In genomic region chr17:3738562-3739295, GRCh38 we compare ENCODE assay signal across 8 cellular contexts. TPM values are rescaled to one million over a fixed set of nuclear protein-coding genes. Genes with fewer than 3 reads are reported as not detected.
DNase-seq lines count a peak whose midpoint lies in the region; ATAC-seq and TF ChIP-seq lines count a peak whose summit lies in the region.

No MANE protein-coding gene starts in this region.

- peak overlapping the region; percentile 70 for H3K27ac Mint-ChIP-seq in activated B cell treated with CpG ODN at 0.5 μM for 24 hours
- peak overlapping the region; percentile 66 for H3K27ac Mint-ChIP-seq in memory B cell

- POLR2A ChIA-PET in activated B cell treated with CpG ODN at 0.5 μM for 24 hours (lab: Charles Lee), result interaction anchor here (0.6 to 2.6 kb wide), 10 partner anchors 7 to 691 kb away, joined by 3 to 33 read pairs (median 5); partner anchors contain the start of genes NCBP3 and P2RX5

- in situ Hi-C loops in T47D (cut with HindIII; ENCODE audit: low pct_unique_long_range_greater_than_20kb, low sequenced_read_pairs), result no loop called here

- H3K4me1 Mint-ChIP-seq in activated B cell treated with CpG ODN at 0.5 μM for 24 hours, result peaks cover 34% of the 10 kb centered on the region
- H3K4me1 Mint-ChIP-seq in memory B cell, result peaks cover 33% of the 10 kb centered on the region

- no peak overlapping the region for H3K4me3 ChIP-seq in H7 (ENCODE audit: insufficient read depth, low read depth, low read length)

- ATAC-seq in activated B cell treated with CpG ODN at 0.5 μM for 24 hours (ENCODE audit: low read depth), result peak; percentile 43
- peak; percentile 64 for ATAC-seq in memory B cell (ENCODE audit: low read depth)
- ATAC-seq in HG03280 (IDR thresholded peaks at IDR 0.05; ENCODE audit: unreplicated experiment), result no peak
- ATAC-seq in SK-N-SH treated with all-trans-retinoic acid at 6 μM for 48 hours, result no peak

- no peaks in the 10 kb centered on the region for H3K27me3 ChIP-seq in H7 (ENCODE audit: control insufficient read depth, insufficient read depth, low read length)

- H3K4me3 Mint-ChIP-seq in activated B cell treated with CpG ODN at 0.5 μM for 24 hours (no peak overlapping the region), memory B cell (no peak overlapping the region)

- H3K27me3 Mint-ChIP-seq in activated B cell treated with CpG ODN at 0.5 μM for 24 hours, result no peaks in the 10 kb centered on the region
- H3K27me3 Mint-ChIP-seq in memory B cell, result no peaks in the 10 kb centered on the region

- TF ChIP-seq CTCF in activated B cell treated with CpG ODN at 0.5 μM for 24 hours (IDR thresholded peaks at IDR 0.05), result no peak

- DNase-seq in H7, result peak; percentile 67
- no peak for DNase-seq in activated B cell treated with CpG ODN at 0.5 μM for 24 hours
- peak; percentile 52 to 79 for DNase-seq in T47D (ENCODE audit: low read depth in 1 of 2, low spot score in 1 of 2)
- DNase-seq in memory B cell (ENCODE audit: low spot score in 2 of 2), result peak in 1 of 2 donors; percentile 29
- DNase-seq in stimulated activated CD8-positive, alpha-beta memory T cell treated with anti-CD3 and anti-CD28 coated beads, Interleukin-4, amount 100 ng/mL, for 4 hours (ENCODE audit: low read depth in 2 of 2, low spot score in 1 of 2), result peak; percentile 44 to 72
- no peak for DNase-seq in dermis blood vessel endothelial cell

- H3K36me3 Mint-ChIP-seq in activated B cell treated with CpG ODN at 0.5 μM for 24 hours (ENCODE audit: low read depth) (no peaks in the 10 kb centered on the region), memory B cell (no peaks in the 10 kb centered on the region)

- H3K36me3 ChIP-seq in H7 (replicated peaks; ENCODE audit: control insufficient read depth, insufficient read depth, low read length), result no peaks in the 10 kb centered on the region

- H3K9me3 Mint-ChIP-seq in activated B cell treated with CpG ODN at 0.5 μM for 24 hours (no peaks in the 10 kb centered on the region), memory B cell (no peaks in the 10 kb centered on the region)

- intact Hi-C loops in activated B cell treated with CpG ODN at 0.5 μM for 24 hours (cut with micrococcal nuclease), result loop anchor here (10.0 kb wide), 3 partner anchors 176 to 694 kb away; partner anchors contain the start of gene P2RX1

- CTCF ChIA-PET in activated B cell treated with CpG ODN at 0.5 μM for 24 hours (lab: Charles Lee), result interaction anchor here (0.8 to 7.0 kb wide), 28 partner anchors 11 to 336 kb away, joined by 3 to 245 read pairs (median 7); partner anchors contain the start of genes HASPIN, NCBP3 and P2RX5

TF ChIP-seq in SK-N-SH treated with all-trans-retinoic acid at 6 μM for 48 hours, 23 proteins besides CTCF, POLR2A, EP300 and RAD21:
- TF ChIP-seq RARB (CRISPR knock-in tag; IDR thresholded peaks at IDR 0.05) (no peak), ESRRG (CRISPR knock-in tag; IDR thresholded peaks at IDR 0.05) (no peak), TSHZ2 (CRISPR knock-in tag; IDR thresholded peaks at IDR 0.05) (no peak), ZFP30 (CRISPR knock-in tag; IDR thresholded peaks at IDR 0.05) (no peak), GLIS3 (CRISPR knock-in tag; IDR thresholded peaks at IDR 0.05) (no peak), CSDC2 (CRISPR knock-in tag; IDR thresholded peaks at IDR 0.05) (no peak), PATZ1 (CRISPR knock-in tag; IDR thresholded peaks at IDR 0.05; ENCODE audit: borderline replicate concordance) (no peak), ZNF8 (CRISPR knock-in tag; IDR thresholded peaks at IDR 0.05) (no peak), CREB5 (CRISPR knock-in tag; IDR thresholded peaks at IDR 0.05; ENCODE audit: low read depth) (no peak), OSR1 (CRISPR knock-in tag; IDR thresholded peaks at IDR 0.05) (no peak), ZNF565 (CRISPR knock-in tag; conservative IDR thresholded peaks at IDR 0.05; ENCODE audit: low read depth) (no peak), ZC3H10 (CRISPR knock-in tag; IDR thresholded peaks at IDR 0.05) (no peak), ZFP3 (CRISPR knock-in tag; IDR thresholded peaks at IDR 0.05) (no peak)

RNA-seq across cellular contexts. Expression of gene HASPIN, which starts 15.0 kb away (rescaled TPM):
- total RNA-seq in H7 (2014; rRNA removed; shearing (Covaris generic)), result 34.2 and 39.1 TPM in 2 replicates
- total RNA-seq in activated B cell treated with CpG ODN at 0.5 μM for 24 hours (6.4 and 6.7 TPM in 2 replicates), dermis blood vessel endothelial cell (4.3 and 14.3 TPM in 2 replicates)

RNA-seq across cellular contexts. Expression of gene P2RX5, which starts 42.8 kb away (rescaled TPM):
- total RNA-seq in H7 (2014; rRNA removed; shearing (Covaris generic)), result 2.3 and 2.7 TPM in 2 replicates
- 295 and 349 TPM in 2 replicates for total RNA-seq in activated B cell treated with CpG ODN at 0.5 μM for 24 hours
- total RNA-seq in dermis blood vessel endothelial cell, result 0.23 and 0.51 TPM in 2 replicates

Comparison
In these comparisons a context has a peak if more than half of its experiments do, and no peak if none do; other contexts are left out.
1. DNase-seq: peak in H7 (single experiment), T47D (2 of 2) and stimulated activated CD8-positive, alpha-beta memory T cell treated with anti-CD3 and anti-CD28 coated beads, Interleukin-4, amount 100 ng/mL, for 4 hours (2 of 2); none in activated B cell treated with CpG ODN at 0.5 μM for 24 hours (single experiment) and dermis blood vessel endothelial cell (single experiment).
2. ATAC-seq: peak in activated B cell treated with CpG ODN at 0.5 μM for 24 hours (single experiment) and memory B cell (single experiment); none in HG03280 (single experiment) and SK-N-SH treated with all-trans-retinoic acid at 6 μM for 48 hours (single experiment).
3. RNA of gene P2RX5, which starts 42.8 kb away (total RNA-seq): 295 to 349 TPM in activated B cell treated with CpG ODN at 0.5 μM for 24 hours; 2.3 to 2.7 TPM in H7 and 0.23 to 0.51 TPM in dermis blood vessel endothelial cell; every median in the first group is over 10 times any median in the second.